1 cellular context compared by ENCODE assay signal in genomic region chr17:30238387-30239088, GRCh38.
TF ChIP-seq lines count a peak whose summit lies in the region.

No MANE protein-coding gene starts in this region.

TF ChIP-seq in HepG2, 621 proteins besides CTCF, POLR2A, EP300 and RAD21 (continues in another document):
- no peak for TF ChIP-seq ZNF749 (CRISPR knock-in tag; IDR thresholded peaks at IDR 0.05; ENCODE audit: borderline replicate concordance)
- no peak for TF ChIP-seq CSRNP2 (CRISPR knock-in tag; conservative IDR thresholded peaks at IDR 0.05; ENCODE audit: low read depth)
- no peak for TF ChIP-seq REPIN1 (CRISPR knock-in tag; IDR thresholded peaks at IDR 0.05; ENCODE audit: borderline replicate concordance, low read depth)
- TF ChIP-seq RARA (CRISPR knock-in tag; IDR thresholded peaks at IDR 0.05): no peak
- TF ChIP-seq TBP (CRISPR knock-in tag; IDR thresholded peaks at IDR 0.05): no peak
- TF ChIP-seq MZF1 (CRISPR knock-in tag; IDR thresholded peaks at IDR 0.05; ENCODE audit: borderline replicate concordance): no peak
- TF ChIP-seq ARID2 (CRISPR knock-in tag; IDR thresholded peaks at IDR 0.05; ENCODE audit: borderline replicate concordance): no peak
- no peak for TF ChIP-seq HBP1 (CRISPR knock-in tag; IDR thresholded peaks at IDR 0.05; ENCODE audit: low read depth)
- no peak for TF ChIP-seq EEA1 (CRISPR knock-in tag; IDR thresholded peaks at IDR 0.05; ENCODE audit: borderline replicate concordance)
- TF ChIP-seq UBTF (CRISPR knock-in tag; IDR thresholded peaks at IDR 0.05): 0 out of 2 replicates have a peak, but pooled peaks have one; percentile 22
- TF ChIP-seq ZMAT3 (CRISPR knock-in tag; conservative IDR thresholded peaks at IDR 0.05): no peak
- TF ChIP-seq ZBTB38 (CRISPR knock-in tag; IDR thresholded peaks at IDR 0.05): peak; percentile 55; the same call in 1 of the 2 replicates
- no peak for TF ChIP-seq ZNF710 (CRISPR knock-in tag; IDR thresholded peaks at IDR 0.05; ENCODE audit: borderline replicate concordance)
- TF ChIP-seq ZNF761 (CRISPR knock-in tag; conservative IDR thresholded peaks at IDR 0.05): no peak
- TF ChIP-seq NR2F6 (IDR thresholded peaks at IDR 0.05): no peak
- TF ChIP-seq NR2F6 (CRISPR knock-in tag; IDR thresholded peaks at IDR 0.05): no peak
- peak; percentile 75; the same call in 1 of the 2 replicates for TF ChIP-seq ZFP91 (CRISPR knock-in tag; IDR thresholded peaks at IDR 0.05; ENCODE audit: borderline replicate concordance)
- TF ChIP-seq ZNF296 (CRISPR knock-in tag; conservative IDR thresholded peaks at IDR 0.05): peak; percentile 59; the same call in 1 of the 2 replicates
- TF ChIP-seq HNRNPLL (IDR thresholded peaks at IDR 0.05; ENCODE audit: low read depth, low read length, poor library complexity, severe bottlenecking): peak; percentile 43
- no peak for TF ChIP-seq FOXJ3 (CRISPR knock-in tag; IDR thresholded peaks at IDR 0.05; ENCODE audit: borderline replicate concordance)
- TF ChIP-seq ZNF343 (CRISPR knock-in tag; IDR thresholded peaks at IDR 0.05): no peak
- TF ChIP-seq AHDC1 (CRISPR knock-in tag; IDR thresholded peaks at IDR 0.05; ENCODE audit: borderline replicate concordance): no peak
- no peak for TF ChIP-seq ZNF382 (CRISPR knock-in tag; IDR thresholded peaks at IDR 0.05; ENCODE audit: borderline replicate concordance)
- TF ChIP-seq CEBPG (CRISPR knock-in tag; IDR thresholded peaks at IDR 0.05): no peak
- no peak for TF ChIP-seq SRSF1 (optimal IDR thresholded peaks at IDR 0.05; ENCODE audit: low read depth, low read length)
- TF ChIP-seq ZNF597 (CRISPR knock-in tag; IDR thresholded peaks at IDR 0.05): no peak
- TF ChIP-seq ZNF564 (CRISPR knock-in tag; IDR thresholded peaks at IDR 0.05): no peak
- TF ChIP-seq ZNF3 (CRISPR knock-in tag; IDR thresholded peaks at IDR 0.05): peak; percentile 81; the same call in 1 of the 2 replicates
- TF ChIP-seq NPAS2 (CRISPR knock-in tag; IDR thresholded peaks at IDR 0.05; ENCODE audit: borderline replicate concordance): no peak
- TF ChIP-seq NFKB2 (CRISPR knock-in tag; IDR thresholded peaks at IDR 0.05; ENCODE audit: borderline replicate concordance): no peak; the same call in 1 of the 2 replicates
- TF ChIP-seq PHB2 (IDR thresholded peaks at IDR 0.05; ENCODE audit: partially characterized antibody): no peak
- TF ChIP-seq ETS1 (CRISPR knock-in tag; IDR thresholded peaks at IDR 0.05): no peak
- no peak for TF ChIP-seq MBNL3 (CRISPR knock-in tag; conservative IDR thresholded peaks at IDR 0.05)
- TF ChIP-seq THAP11 (CRISPR knock-in tag; IDR thresholded peaks at IDR 0.05): no peak
- peak; percentile 67 for TF ChIP-seq ZNF687 (CRISPR knock-in tag; IDR thresholded peaks at IDR 0.05)
- no peak for TF ChIP-seq ZNF737 (CRISPR knock-in tag; IDR thresholded peaks at IDR 0.05; ENCODE audit: borderline replicate concordance)
- no peak for TF ChIP-seq SP4 (CRISPR knock-in tag; IDR thresholded peaks at IDR 0.05)
- no peak for TF ChIP-seq ZNF24 (IDR thresholded peaks at IDR 0.05)
- peak; percentile 23; the same call in 1 of the 2 replicates for TF ChIP-seq ZSCAN21 (CRISPR knock-in tag; IDR thresholded peaks at IDR 0.05; ENCODE audit: borderline replicate concordance)
- TF ChIP-seq DDIT3 (CRISPR knock-in tag; IDR thresholded peaks at IDR 0.05): no peak
